8 cellular contexts compared by ENCODE assay signal in genomic region chr1:193060938-193061337, GRCh38. TPM values are rescaled to one million over a fixed set of nuclear protein-coding genes. Genes with fewer than 3 reads are reported as not detected.
DNase-seq lines count a peak whose midpoint lies in the region; ATAC-seq, FAIRE-seq and TF ChIP-seq lines count a peak whose summit lies in the region.

No MANE protein-coding gene starts in this region.

- no peak for ATAC-seq in activated naive CD8-positive, alpha-beta T cell treated with anti-CD3 and anti-CD28 coated beads, Interleukin-2, amount 10 ng/mL, durations not matched to agents 7 days and 5 days (ENCODE audit: low read depth)
- no peak for ATAC-seq in left lung
- ATAC-seq in HG02870 (IDR thresholded peaks at IDR 0.05; ENCODE audit: unreplicated experiment), result no peak

- peak overlapping the region in 2 of 3 donors; percentile 88 to 96 for H3K27ac Mint-ChIP-seq in IgD-negative memory B cell
- H3K27ac Mint-ChIP-seq in activated naive CD8-positive, alpha-beta T cell treated with anti-CD3 and anti-CD28 coated beads, Interleukin-2, amount 10 ng/mL, durations not matched to agents 7 days and 5 days, result no peak overlapping the region

- H3K4me1 Mint-ChIP-seq in IgD-negative memory B cell, result peaks cover 28 to 54% (median 45%) of the 10 kb centered on the region in 3 donors
- peaks cover 49% of the 10 kb centered on the region for H3K4me1 Mint-ChIP-seq in activated naive CD8-positive, alpha-beta T cell treated with anti-CD3 and anti-CD28 coated beads, Interleukin-2, amount 10 ng/mL, durations not matched to agents 7 days and 5 days

- TF ChIP-seq CTCF in left lung (IDR thresholded peaks at IDR 0.05), result no peak

- POLR2A ChIA-PET in activated naive CD8-positive, alpha-beta T cell treated with anti-CD3 and anti-CD28 coated beads, Interleukin-2, amount 10 ng/mL, durations not matched to agents 7 days and 5 days (lab: Charles Lee), result no interaction called here

- H3K4me3 Mint-ChIP-seq in IgD-negative memory B cell, result peak overlapping the region; percentile 95 to 100 (median 98)
- H3K4me3 Mint-ChIP-seq in activated naive CD8-positive, alpha-beta T cell treated with anti-CD3 and anti-CD28 coated beads, Interleukin-2, amount 10 ng/mL, durations not matched to agents 7 days and 5 days, result peak overlapping the region; percentile 99

- DNase-seq in COLO829 (ENCODE audit: low spot score) (peak; percentile 31), left lung (no peak), hypothalamus (lab: John Stamatoyannopoulos, UW) (no peak), posterior vena cava (ENCODE audit: low spot score) (no peak), H54 (ENCODE audit: insufficient read length, low spot score) (no peak)
- no peak for DNase-seq in activated naive CD8-positive, alpha-beta T cell treated with anti-CD3 and anti-CD28 coated beads, Interleukin-2, amount 10 ng/mL, durations not matched to agents 7 days and 5 days

- TF ChIP-seq POLR2A in H54 (IDR thresholded peaks at IDR 0.05; ENCODE audit: low read depth, low read length), result no peak

- peak overlapping the region; percentile 72 to 75 for H3K4me3 ChIP-seq in left lung

- intact Hi-C loops in left lung (cut with DNase I), result no loop called here
- intact Hi-C loops in posterior vena cava (cut with DNase I), result loop anchor here (2.0 to 10.0 kb wide), 2 partner anchors 54 to 60 kb away; no protein-coding TSS in a partner anchor

- H3K4me1 ChIP-seq in left lung, result peaks cover 11 to 44% of the 10 kb centered on the region in 2 donors

- H3K27ac ChIP-seq in left lung, result peak overlapping the region; percentile 93

- no peaks in the 10 kb centered on the region for H3K9me3 ChIP-seq in left lung

- no peaks in the 10 kb centered on the region for H3K27me3 ChIP-seq in left lung

- no peaks in the 10 kb centered on the region for H3K9me3 Mint-ChIP-seq in IgD-negative memory B cell
- peaks cover 2% of the 10 kb centered on the region for H3K9me3 Mint-ChIP-seq in activated naive CD8-positive, alpha-beta T cell treated with anti-CD3 and anti-CD28 coated beads, Interleukin-2, amount 10 ng/mL, durations not matched to agents 7 days and 5 days

- no peaks in the 10 kb centered on the region for H3K36me3 ChIP-seq in left lung

- no peaks in the 10 kb centered on the region for H3K27me3 Mint-ChIP-seq in IgD-negative memory B cell
- no peaks in the 10 kb centered on the region for H3K27me3 Mint-ChIP-seq in activated naive CD8-positive, alpha-beta T cell treated with anti-CD3 and anti-CD28 coated beads, Interleukin-2, amount 10 ng/mL, durations not matched to agents 7 days and 5 days

- no peak for FAIRE-seq in H54 (lab: Jason Lieb, UNC)

- no peaks in the 10 kb centered on the region for H3K36me3 Mint-ChIP-seq in IgD-negative memory B cell
- H3K36me3 Mint-ChIP-seq in activated naive CD8-positive, alpha-beta T cell treated with anti-CD3 and anti-CD28 coated beads, Interleukin-2, amount 10 ng/mL, durations not matched to agents 7 days and 5 days, result peaks cover 14% of the 10 kb centered on the region

RNA-seq across cellular contexts. Expression of gene RO60, which starts 1.5 kb away (rescaled TPM):
- 76.0 TPM for polyA plus RNA-seq in IgD-negative memory B cell
- total RNA-seq in activated naive CD8-positive, alpha-beta T cell treated with anti-CD3 and anti-CD28 coated beads, Interleukin-2, amount 10 ng/mL, durations not matched to agents 7 days and 5 days, result 10 to 100 TPM; 59.2 to 65.3 TPM
- total RNA-seq in left lung, result 10 to 100 TPM; 70.8 to 72.0 TPM
- total RNA-seq in posterior vena cava, result 10 to 100 TPM; 70.5 to 80.6 TPM

RNA-seq across cellular contexts. Expression of gene UCHL5, which starts 1.8 kb away (rescaled TPM):
- polyA plus RNA-seq in IgD-negative memory B cell, result 35.6 TPM
- 10 to 100 TPM; 44.0 to 48.7 TPM for total RNA-seq in activated naive CD8-positive, alpha-beta T cell treated with anti-CD3 and anti-CD28 coated beads, Interleukin-2, amount 10 ng/mL, durations not matched to agents 7 days and 5 days
- total RNA-seq in left lung, result 10 to 100 TPM; 27.9 to 38.7 TPM
- total RNA-seq in posterior vena cava, result 10 to 100 TPM; 26.0 to 36.7 TPM

RNA-seq across cellular contexts. Expression of gene GLRX2, which starts 44.3 kb away (rescaled TPM):
- 17.2 TPM for polyA plus RNA-seq in IgD-negative memory B cell
- total RNA-seq in activated naive CD8-positive, alpha-beta T cell treated with anti-CD3 and anti-CD28 coated beads, Interleukin-2, amount 10 ng/mL, durations not matched to agents 7 days and 5 days, result 10 to 100 TPM; 18.0 to 18.3 TPM
- total RNA-seq in left lung (10 to 100 TPM; 19.4 to 24.7 TPM), posterior vena cava (10 to 100 TPM; 21.1 to 26.6 TPM)

Comparison
In these comparisons a context has a peak if more than half of its experiments do, and no peak if none do; other contexts are left out.
1. intact Hi-C loops: an anchor here in posterior vena cava (2.0 to 10.0 kb wide); none called in left lung.